ENCODE assay signal across 23 cellular contexts in the genomic region with DNA sequence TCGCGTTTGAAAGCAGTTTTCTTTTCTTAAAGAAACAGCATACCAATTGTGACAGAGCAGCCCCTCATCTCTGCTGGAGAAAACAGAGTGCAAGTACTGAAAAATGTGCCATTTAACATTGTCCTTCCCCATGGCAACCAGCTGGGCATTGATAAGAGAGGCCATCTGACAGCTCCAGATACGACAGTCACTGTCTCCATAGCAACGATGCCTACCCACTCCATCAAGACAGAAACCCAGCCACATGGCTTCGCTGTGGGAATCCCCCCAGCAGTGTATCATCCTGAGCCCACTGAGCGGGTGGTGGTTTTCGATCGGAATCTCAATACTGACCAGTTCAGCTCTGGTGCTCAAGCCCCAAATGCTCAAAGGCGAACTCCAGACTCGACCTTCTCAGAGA.
"Had no signal": no experiment of that assay in that cellular context is flagged by ENCODE, and none has a peak within 500 bp of the region (broad histone marks: within the 10 kb centered on the region; RNA-seq: fewer than 3 reads in every experiment).

No MANE protein-coding gene starts in this region.

- H3K27me3 Mint-ChIP-seq: natural killer cell treated with Interleukin-12 subunit alpha and Interleukin-12 subunit beta and Interleukin-15 and Interleukin-18, amount 100 ng/mL, for 72 hours had no signal

- H3K27ac Mint-ChIP-seq: activated B cell treated with CpG ODN at 0.5 μM for 24 hours; activated CD4-positive, alpha-beta T cell treated with anti-CD3 and anti-CD28 coated beads for 36 hours; activated naive CD4-positive, alpha-beta T cell treated with anti-CD3 and anti-CD28 coated beads, Interleukin-2, amount 50 U/mL, for 72 hours; activated T-cell treated with anti-CD3 and anti-CD28 coated beads, Interleukin-2, amount 50 U/mL, for 24 hours; activated T-helper 17 cell treated with anti-CD3 and anti-CD28 coated beads, Interleukin-2, amount 50 U/mL, for 72 hours; dendritic cell treated with granulocyte-macrophage colony-stimulating factor and Interleukin-4, amounts not matched to agents 40 ng/mL and 50 ng/mL, for 4 days; natural killer cell treated with Interleukin-12 subunit alpha and Interleukin-12 subunit beta and Interleukin-15 and Interleukin-18, amount 100 ng/mL, for 72 hours; T-helper 17 cell had no signal

- H3K9me3 Mint-ChIP-seq: activated B cell treated with CpG ODN at 0.5 μM for 24 hours; activated naive CD4-positive, alpha-beta T cell treated with anti-CD3 and anti-CD28 coated beads, Interleukin-2, amount 50 U/mL, for 72 hours; activated T-cell treated with anti-CD3 and anti-CD28 coated beads, Interleukin-2, amount 50 U/mL, for 24 hours; activated T-helper 17 cell treated with anti-CD3 and anti-CD28 coated beads, Interleukin-2, amount 50 U/mL, for 72 hours; dendritic cell treated with granulocyte-macrophage colony-stimulating factor and Interleukin-4, amounts not matched to agents 40 ng/mL and 50 ng/mL, for 4 days; natural killer cell treated with Interleukin-12 subunit alpha and Interleukin-12 subunit beta and Interleukin-15 and Interleukin-18, amount 100 ng/mL, for 72 hours had no signal

- H3K27me3 ChIP-seq: adrenal gland, ascending aorta, brain microvascular endothelial cell, foreskin keratinocyte, thyroid gland had no signal

- H3K4me3 Mint-ChIP-seq: activated B cell treated with CpG ODN at 0.5 μM for 24 hours; activated CD4-positive, alpha-beta T cell treated with anti-CD3 and anti-CD28 coated beads for 36 hours; activated T-cell treated with anti-CD3 and anti-CD28 coated beads, Interleukin-2, amount 50 U/mL, for 24 hours; activated T-helper 17 cell treated with anti-CD3 and anti-CD28 coated beads, Interleukin-2, amount 50 U/mL, for 72 hours; dendritic cell treated with granulocyte-macrophage colony-stimulating factor and Interleukin-4, amounts not matched to agents 40 ng/mL and 50 ng/mL, for 4 days; natural killer cell treated with Interleukin-12 subunit alpha and Interleukin-12 subunit beta and Interleukin-15 and Interleukin-18, amount 100 ng/mL, for 72 hours; T-helper 17 cell had no signal

- DNase-seq: activated B cell treated with CpG ODN at 0.5 μM for 24 hours; activated CD4-positive, alpha-beta T cell treated with anti-CD3 and anti-CD28 coated beads for 36 hours; activated CD4-positive, alpha-beta T cell treated with anti-CD3 and anti-CD28 coated beads, Interleukin-2, amount 50 U/mL, for 4 hours; activated CD8-positive, alpha-beta memory T cell treated with anti-CD3 and anti-CD28 coated beads for 24 hours; activated CD8-positive, alpha-beta memory T cell treated with anti-CD3 and anti-CD28 coated beads, Interleukin-2, amount 50 U/mL, for 4 hours; activated T-cell treated with anti-CD3 and anti-CD28 coated beads, Interleukin-2, amount 50 U/mL, for 24 hours; brain microvascular endothelial cell; caudate nucleus; effector CD8-positive, alpha-beta T cell; foreskin keratinocyte; left lung; mammary epithelial cell; occipital lobe; stimulated activated CD4-positive, alpha-beta T cell treated with anti-CD3 and anti-CD28 coated beads, Interleukin-4, amount 100 ng/mL, for 24 hours; stimulated activated naive CD8-positive, alpha-beta T cell treated with anti-CD3 and anti-CD28 coated beads, Interleukin-15, Interleukin-2, amounts not matched to agents 100 U/mL and 50 U/mL, for 24 hours; T-helper 17 cell; thyroid gland had no signal

- H3K36me3 Mint-ChIP-seq: activated naive CD4-positive, alpha-beta T cell treated with anti-CD3 and anti-CD28 coated beads, Interleukin-2, amount 50 U/mL, for 72 hours; natural killer cell treated with Interleukin-12 subunit alpha and Interleukin-12 subunit beta and Interleukin-15 and Interleukin-18, amount 100 ng/mL, for 72 hours had no signal

- H3K27ac ChIP-seq: adrenal gland, ascending aorta, brain microvascular endothelial cell, foreskin keratinocyte, left lung, thyroid gland had no signal

- H3K9me3 ChIP-seq: adrenal gland, ascending aorta, left lung, thyroid gland had no signal

- H3K4me1 ChIP-seq: adrenal gland, ascending aorta, foreskin keratinocyte, left lung, thyroid gland had no signal
